Comparison of ENCODE assay signal across 17 cellular contexts in genomic region chr11:9206496-9206895, GRCh38. TPM values are rescaled to one million over a fixed set of nuclear protein-coding genes. Genes with fewer than 3 reads are reported as not detected.
DNase-seq lines count a peak whose midpoint lies in the region; ATAC-seq and TF ChIP-seq lines count a peak whose summit lies in the region.
"Had no signal": no experiment of that assay in that cellular context is flagged by ENCODE, and none has a peak within 500 bp of the region (broad histone marks: within the 10 kb centered on the region; RNA-seq: fewer than 3 reads in every experiment).

No MANE protein-coding gene starts in this region.

- H2AFZ ChIP-seq in GM23248, result no peak overlapping the region

- in situ Hi-C loops in GM23248 (cut with MboI), result no loop called here

- no peak for TF ChIP-seq POLR2A in Peyer's patch (IDR thresholded peaks at IDR 0.05)

- H3K9me2 ChIP-seq in GM23248 (ENCODE audit: insufficient read depth), result no peaks in the 10 kb centered on the region

- H4K20me1 ChIP-seq in GM23248 (ENCODE audit: insufficient read depth), result peaks cover 4% of the 10 kb centered on the region; the same call in 1 of the 2 replicates

- TF ChIP-seq CTCF in fibroblast of the aortic adventitia (IDR thresholded peaks at IDR 0.05; ENCODE audit: insufficient read depth, low read length) (no peak), Peyer's patch (IDR thresholded peaks at IDR 0.05) (no peak)

- ATAC-seq in GM21515 (IDR thresholded peaks at IDR 0.05; ENCODE audit: unreplicated experiment), result no peak
- ATAC-seq: gastrocnemius medialis, right lobe of liver, T-helper 17 cell had no signal

- WGBS in GM23248 (ENCODE audit: low coverage in 1 of 2, low lambda C conversion rate in 2 of 2, missing lambda C conversion rate in 2 of 2), 2 experiments, result 0 to 10% methylated on average over 2 of the region's 2 CpGs

- H3K4me2 ChIP-seq in GM23248 (ENCODE audit: unreplicated experiment), result peak overlapping the region; percentile 64

- peaks cover 100% of the 10 kb centered on the region for H3K79me2 ChIP-seq in GM23248 (ENCODE audit: insufficient read depth)

- DNase-seq in GM23248 (peak; percentile 83), amniotic epithelial cell (ENCODE audit: low read depth) (peak; percentile 90), fibroblast of the aortic adventitia (ENCODE audit: low read depth) (peak; percentile 67), NCI-H524 treated with DMSO at 0.1 percent for 48 hours (lab: John Stamatoyannopoulos, UW) (no peak), Peyer's patch (no peak), nucleus accumbens (lab: John Stamatoyannopoulos, UW) (no peak)
- DNase-seq: activated B cell treated with CpG ODN at 0.5 μM for 24 hours; activated effector memory CD4-positive, alpha-beta T cell treated with anti-CD3 and anti-CD28 coated beads, Interleukin-2, amount 50 U/mL, for 16 hours; COR-L47; effector CD8-positive, alpha-beta T cell; gastrocnemius medialis; NCI-H1048; right lobe of liver; stimulated activated CD4-positive, alpha-beta T cell treated with anti-CD3 and anti-CD28 coated beads, Interleukin-2, amount 100 ng/mL, for 24 hours; T-helper 17 cell had no signal

- H3K4me1 ChIP-seq in GM23248 (ENCODE audit: insufficient read depth) (peaks cover 58% of the 10 kb centered on the region), Peyer's patch (no peaks in the 10 kb centered on the region)
- H3K4me1 ChIP-seq: right lobe of liver had no signal

- H3K9me3 ChIP-seq in GM23248 (ENCODE audit: low read depth) (no peaks in the 10 kb centered on the region), Peyer's patch (no peaks in the 10 kb centered on the region)
- H3K9me3 ChIP-seq: gastrocnemius medialis, right lobe of liver, thoracic aorta had no signal

- peak overlapping the region; percentile 65 for H3K27ac ChIP-seq in GM23248
- no peak overlapping the region for H3K27ac ChIP-seq in Peyer's patch
- H3K27ac ChIP-seq: gastrocnemius medialis, right lobe of liver, thoracic aorta had no signal

- H3K4me3 ChIP-seq in GM23248 (peak overlapping the region; percentile 26), fibroblast of the aortic adventitia (ENCODE audit: low read depth, low read length) (no peak overlapping the region), Peyer's patch (no peak overlapping the region)
- H3K4me3 ChIP-seq: gastrocnemius medialis, right lobe of liver, thoracic aorta had no signal

- peaks cover 25% of the 10 kb centered on the region for H3F3A ChIP-seq in GM23248 (ENCODE audit: insufficient read depth)

- H3K9ac ChIP-seq in GM23248, result peak overlapping the region; percentile 40

- no peaks in the 10 kb centered on the region for H3K27me3 ChIP-seq in GM23248 (replicated peaks; ENCODE audit: insufficient read depth)
- no peaks in the 10 kb centered on the region for H3K27me3 ChIP-seq in Peyer's patch
- H3K27me3 ChIP-seq: gastrocnemius medialis, right lobe of liver had no signal

- H3K36me3 ChIP-seq in GM23248 (ENCODE audit: low read depth) (peaks cover 24% of the 10 kb centered on the region), Peyer's patch (no peaks in the 10 kb centered on the region)

RNA-seq across cellular contexts. Expression of gene DENND5A, which starts 58.7 kb away (rescaled TPM):
- total RNA-seq in GM23248 (2014; rRNA removed; shearing (Covaris generic)), result 113 and 127 TPM in 2 replicates
- polyA plus RNA-seq in GM23248 (2016; fragmentation: Nextera tagmentation; extraction: Ambion mirVana), result 24.9 and 28.4 TPM in 2 replicates
- total RNA-seq in fibroblast of the aortic adventitia (ENCODE audit: low replicate concordance) (75.8 and 105 TPM in 2 replicates), Peyer's patch (10 to 100 TPM in 3 of 4 donors, 1 to 10 TPM in 1; 6.1 to 67.7 (median 23.2) TPM)

Comparison
In these comparisons a context has a peak if more than half of its experiments do, and no peak if none do; other contexts are left out.
1. DNase-seq: peak in GM23248 (single experiment), amniotic epithelial cell (single experiment) and fibroblast of the aortic adventitia (single experiment); none in NCI-H524 treated with DMSO at 0.1 percent for 48 hours (single experiment), Peyer's patch (0 of 3) and nucleus accumbens (0 of 56).